ENCODE assay signal across 25 cellular contexts in genomic region chr4:99886146-99886545, GRCh38. TPM values are rescaled to one million over a fixed set of nuclear protein-coding genes. Genes with fewer than 3 reads are reported as not detected.
DNase-seq lines count a peak whose midpoint lies in the region; ATAC-seq, FAIRE-seq and TF ChIP-seq lines count a peak whose summit lies in the region.
"Had no signal": no experiment of that assay in that cellular context is flagged by ENCODE, and none has a peak within 500 bp of the region (broad histone marks: within the 10 kb centered on the region; RNA-seq: fewer than 3 reads in every experiment).

No MANE protein-coding gene starts in this region.

- no peaks in the 10 kb centered on the region for H3K9me3 Mint-ChIP-seq in astrocyte (ENCODE audit: unreplicated experiment)
- H3K9me3 Mint-ChIP-seq in effector memory CD8-positive, alpha-beta T cell: no peaks in the 10 kb centered on the region
- H3K9me3 Mint-ChIP-seq: activated CD8-positive, alpha-beta T cell treated with anti-CD3 and anti-CD28 coated beads for 36 hours had no signal

- H3K4me2 ChIP-seq in astrocyte (ENCODE audit: low read length): peak overlapping the region; percentile 66

- no peak for TF ChIP-seq CTCF in astrocyte (IDR thresholded peaks at IDR 0.05; ENCODE audit: insufficient read depth, low read depth, low read length)
- no peak for TF ChIP-seq CTCF in fibroblast of pulmonary artery (IDR thresholded peaks at IDR 0.05; ENCODE audit: low read length, missing control alignments)

- no peaks in the 10 kb centered on the region for H3K27me3 Mint-ChIP-seq in astrocyte (ENCODE audit: low read depth, unreplicated experiment)
- H3K27me3 Mint-ChIP-seq in effector memory CD8-positive, alpha-beta T cell: no peaks in the 10 kb centered on the region
- H3K27me3 Mint-ChIP-seq: activated CD8-positive, alpha-beta T cell treated with anti-CD3 and anti-CD28 coated beads for 36 hours had no signal

- H3K4me1 ChIP-seq in astrocyte (ENCODE audit: insufficient read depth, low read length): peaks cover 4% of the 10 kb centered on the region
- H3K4me1 ChIP-seq: BE2C, Caco-2 had no signal

- peaks cover 11% of the 10 kb centered on the region for H3K4me1 Mint-ChIP-seq in astrocyte (ENCODE audit: low read depth, unreplicated experiment)
- peaks cover 2 to 12% of the 10 kb centered on the region in 2 donors for H3K4me1 Mint-ChIP-seq in effector memory CD8-positive, alpha-beta T cell (ENCODE audit: low read depth in 2 of 2)

- H3K27ac Mint-ChIP-seq in astrocyte (ENCODE audit: unreplicated experiment): no peak overlapping the region
- no peak overlapping the region for H3K27ac Mint-ChIP-seq in effector memory CD8-positive, alpha-beta T cell
- H3K27ac Mint-ChIP-seq: activated CD8-positive, alpha-beta T cell treated with anti-CD3 and anti-CD28 coated beads for 36 hours had no signal

- no peak overlapping the region for H2AFZ ChIP-seq in astrocyte (ENCODE audit: low read depth, low read length)

- no peaks in the 10 kb centered on the region for H3K9me3 ChIP-seq in astrocyte (ENCODE audit: insufficient read depth, low read depth, low read length)
- H3K9me3 ChIP-seq: BE2C, Caco-2, esophagus squamous epithelium, heart left ventricle, left lung, mucosa of descending colon had no signal

- no peaks in the 10 kb centered on the region for H4K20me1 ChIP-seq in astrocyte (ENCODE audit: insufficient read depth, low read length)

- H3K36me3 ChIP-seq in astrocyte (ENCODE audit: insufficient read depth, low read length): peaks cover 16% of the 10 kb centered on the region

- DNase-seq in NCI-H524 (lab: John Stamatoyannopoulos, UW) (peak; percentile 1 to 40), NCI-H524 treated with DMSO at 0.1 percent for 48 hours (lab: John Stamatoyannopoulos, UW) (no peak), astrocyte (ENCODE audit: low read depth) (peak; percentile 68), fibroblast of pulmonary artery (ENCODE audit: low read depth) (peak; percentile 55), stromal cell of bone marrow (ENCODE audit: low read depth) (peak; percentile 54), middle frontal gyrus (ENCODE audit: extremely low spot score, low spot score) (no peak)
- DNase-seq in effector memory CD8-positive, alpha-beta T cell: no peak
- DNase-seq in NK-92 treated with Interleukin-12 subunit alpha and Interleukin-12 subunit beta, amount 100 ng/mL, for 24 hours (lab: John Stamatoyannopoulos, UW): no peak
- DNase-seq: activated CD8-positive, alpha-beta T cell treated with anti-CD3 and anti-CD28 coated beads for 36 hours; amniotic stem cell; BE2C; Caco-2; effector CD8-positive, alpha-beta T cell; esophagus squamous epithelium; heart left ventricle; left lung; mucosa of descending colon; NCI-H187; NCI-H2227 treated with DMSO at 0.1 percent for 48 hours; stimulated activated CD8-positive, alpha-beta memory T cell treated with anti-CD3 and anti-CD28 coated beads, Interleukin-4, amount 100 ng/mL, for 48 hours; T-helper 9 cell had no signal

- ATAC-seq in effector memory CD8-positive, alpha-beta T cell (replicated peaks): no peak
- ATAC-seq: activated CD4-positive, CD25-positive, alpha-beta regulatory T cell treated with anti-CD3 and anti-CD28 coated beads, Interleukin-2, amount 50 U/mL, for 24 hours; activated CD8-positive, alpha-beta T cell treated with anti-CD3 and anti-CD28 coated beads for 36 hours; heart left ventricle; left lung; mucosa of descending colon; SK-N-SH treated with all-trans-retinoic acid at 6 μM for 48 hours had no signal

- H3K4me3 ChIP-seq in astrocyte (ENCODE audit: insufficient read depth, low read depth, low read length): no peak overlapping the region
- H3K4me3 ChIP-seq in fibroblast of pulmonary artery (replicated peaks; ENCODE audit: low read depth, low read length): no peak overlapping the region
- H3K4me3 ChIP-seq: esophagus squamous epithelium, heart left ventricle, left lung, mucosa of descending colon had no signal

- H3K79me2 ChIP-seq in astrocyte (ENCODE audit: insufficient read depth, low read length): peaks cover 34% of the 10 kb centered on the region

- no peak overlapping the region for H3K9ac ChIP-seq in astrocyte (ENCODE audit: low read length)

- H3K36me3 Mint-ChIP-seq in astrocyte (ENCODE audit: low read depth, unreplicated experiment): no peaks in the 10 kb centered on the region
- peaks cover 51% of the 10 kb centered on the region for H3K36me3 Mint-ChIP-seq in effector memory CD8-positive, alpha-beta T cell (ENCODE audit: insufficient read depth)

- peak; percentile 17 for FAIRE-seq in astrocyte (lab: Jason Lieb, UNC)
- FAIRE-seq: RCC 7860 had no signal

- H3K27ac ChIP-seq in astrocyte (ENCODE audit: low read depth, low read length): peak overlapping the region; percentile 34
- H3K27ac ChIP-seq: 22Rv1, esophagus squamous epithelium, heart left ventricle, left lung had no signal

- H3K4me3 Mint-ChIP-seq in astrocyte (ENCODE audit: unreplicated experiment): no peak overlapping the region
- H3K4me3 Mint-ChIP-seq in effector memory CD8-positive, alpha-beta T cell: no peak overlapping the region
- H3K4me3 Mint-ChIP-seq: activated CD8-positive, alpha-beta T cell treated with anti-CD3 and anti-CD28 coated beads for 36 hours had no signal

- no peaks in the 10 kb centered on the region for H3K27me3 ChIP-seq in astrocyte (ENCODE audit: insufficient read depth, low read length)
- H3K27me3 ChIP-seq: BE2C, esophagus squamous epithelium, heart left ventricle, left lung had no signal

RNA-seq across cellular contexts. Expression of gene LAMTOR3, which starts 8.1 kb away (rescaled TPM):
- 49.6 and 53.9 TPM in 2 replicates for total RNA-seq in astrocyte

Comparison
In these comparisons a context has a peak if more than half of its experiments do, and no peak if none do; other contexts are left out.
1. DNase-seq: peak in NCI-H524 (2 of 2), astrocyte (single experiment), fibroblast of pulmonary artery (single experiment) and stromal cell of bone marrow (single experiment); none in NCI-H524 treated with DMSO at 0.1 percent for 48 hours (single experiment), effector memory CD8-positive, alpha-beta T cell (0 of 3), middle frontal gyrus (single experiment) and NK-92 treated with Interleukin-12 subunit alpha and Interleukin-12 subunit beta, amount 100 ng/mL, for 24 hours (single experiment).